ENCODE assay signal across 26 cellular contexts in genomic region chr10:47175181-47176080, GRCh38.
DNase-seq lines count a peak whose midpoint lies in the region; TF ChIP-seq lines count a peak whose summit lies in the region.
"Had no signal": no experiment of that assay in that cellular context is flagged by ENCODE, and none has a peak within 500 bp of the region (broad histone marks: within the 10 kb centered on the region; RNA-seq: fewer than 3 reads in every experiment).

No MANE protein-coding gene starts in this region.

- H2AFZ ChIP-seq in H9 (ENCODE audit: low read length) (no peak overlapping the region), neuronal stem cell (ENCODE audit: low read length) (peak overlapping the region; percentile 65)
- H2AFZ ChIP-seq: GM23338 had no signal

- H3K4me1 ChIP-seq in H9 (ENCODE audit: insufficient read depth, low read length) (no peaks in the 10 kb centered on the region; the same call in 1 of the 2 replicates), ectodermal cell (ENCODE audit: control insufficient read depth, insufficient read depth, low read length) (peaks cover 26% of the 10 kb centered on the region), neuronal stem cell (ENCODE audit: control insufficient read depth in 2 of 2, insufficient read depth in 1 of 2, low read depth in 1 of 2, low read length in 2 of 2) (peaks cover 12 to 21% of the 10 kb centered on the region in 2 donors)
- H3K4me1 ChIP-seq: pancreas, right atrium auricular region, spleen, upper lobe of left lung had no signal

- no peak overlapping the region for H2AK5ac ChIP-seq in H9 (ENCODE audit: insufficient read length, low read length)
- H2AK5ac ChIP-seq in neuronal stem cell (ENCODE audit: low read depth, low read length) = no peak overlapping the region

- H3K4me3 ChIP-seq in ectodermal cell (ENCODE audit: insufficient read depth, low read depth, low read length) (no peak overlapping the region), neuronal stem cell (ENCODE audit: low read length in 2 of 2) (no peak overlapping the region)
- H3K4me3 ChIP-seq: GM23338, K562, pancreas, right atrium auricular region, SK-N-MC, spleen, upper lobe of left lung had no signal

- no peaks in the 10 kb centered on the region for H4K20me1 ChIP-seq in H9 (ENCODE audit: control insufficient read depth, insufficient read depth, insufficient read length)

- H4K8ac ChIP-seq in H9 (replicated peaks; ENCODE audit: insufficient read length, low read depth, low read length) (no peak overlapping the region), neuronal stem cell (ENCODE audit: low read depth, low read length) (no peak overlapping the region)

- no peak overlapping the region for H2BK15ac ChIP-seq in H9 (ENCODE audit: low read depth, low read length)
- no peak overlapping the region for H2BK15ac ChIP-seq in neuronal stem cell (ENCODE audit: low read length)

- H3K9ac ChIP-seq in H9 (ENCODE audit: extremely low read depth, insufficient read length, low read length) (no peak overlapping the region), neuronal stem cell (ENCODE audit: low read depth, low read length, poor library complexity) (no peak overlapping the region)

- TF ChIP-seq CTCF in H9 (conservative IDR thresholded peaks at IDR 0.05) = no peak

- H3K27me3 Mint-ChIP-seq in H9 (ENCODE audit: low read depth) = peaks cover 5% of the 10 kb centered on the region; the same call in 1 of the 2 replicates
- H3K27me3 Mint-ChIP-seq: naive thymus-derived CD8-positive, alpha-beta T cell had no signal

- no peak overlapping the region for H2BK120ac ChIP-seq in H9 (ENCODE audit: low read depth, low read length, poor library complexity, severe bottlenecking)
- H2BK120ac ChIP-seq in neuronal stem cell (ENCODE audit: low read depth, low read length) = no peak overlapping the region

- no peaks in the 10 kb centered on the region for H3K79me2 ChIP-seq in H9 (ENCODE audit: insufficient read depth, low read length)

- H3K23ac ChIP-seq in H9 (ENCODE audit: insufficient read length, low read depth, low read length) = no peak overlapping the region
- H3K23ac ChIP-seq in neuronal stem cell (ENCODE audit: low read depth, low read length, poor library complexity) = no peak overlapping the region

- DNase-seq in H9 (peak; percentile 23), NCI-H524 treated with DMSO at 0.1 percent for 48 hours (lab: John Stamatoyannopoulos, UW) (peak; percentile 48), neuronal stem cell (ENCODE audit: low spot score) (peak; percentile 66), D341Med (ENCODE audit: low spot score) (no peak), cerebellar nuclear complex (lab: John Stamatoyannopoulos, UW) (no peak), NCI-H146 (lab: John Stamatoyannopoulos, UW) (no peak)
- DNase-seq: activated CD4-positive, alpha-beta memory T cell treated with anti-CD3 and anti-CD28 coated beads, Interleukin-2, amount 10 ng/mL, durations not matched to agents 7 days and 5 days; activated CD4-positive, alpha-beta T cell treated with anti-CD3 and anti-CD28 coated beads for 1 hour; activated effector memory CD4-positive, alpha-beta T cell treated with Interleukin-2 at 50 U/mL for 16 hours; activated naive CD8-positive, alpha-beta T cell treated with anti-CD3 and anti-CD28 coated beads, Interleukin-2, amount 10 ng/mL, durations not matched to agents 7 days and 5 days; naive thymus-derived CD8-positive, alpha-beta T cell; NCI-H1105; NCI-H2081; NCI-H345; NCI-H774; OCI-M1; pancreas; spleen had no signal

- H3K36me3 Mint-ChIP-seq in H9 (ENCODE audit: insufficient read depth in 1 of 3, low read depth in 3 of 3) = peaks cover 0 to 11% (median 6%) of the 10 kb centered on the region in 3 experiments; a peak in 4 of 7 replicates
- H3K36me3 Mint-ChIP-seq: activated naive CD8-positive, alpha-beta T cell treated with anti-CD3 and anti-CD28 coated beads, Interleukin-2, amount 10 ng/mL, durations not matched to agents 7 days and 5 days; mesothelial cell of epicardium; naive thymus-derived CD8-positive, alpha-beta T cell had no signal

- H3K9me3 Mint-ChIP-seq in H9 = peaks cover 5 to 10% of the 10 kb centered on the region in 2 experiments; a peak in 4 of 5 replicates
- H3K9me3 Mint-ChIP-seq: activated CD4-positive, alpha-beta memory T cell treated with anti-CD3 and anti-CD28 coated beads, Interleukin-2, amount 10 ng/mL, durations not matched to agents 7 days and 5 days; activated naive CD8-positive, alpha-beta T cell treated with anti-CD3 and anti-CD28 coated beads, Interleukin-2, amount 10 ng/mL, durations not matched to agents 7 days and 5 days had no signal

- WGBS in H9 (ENCODE audit: extremely low coverage, insufficient read length, low lambda C conversion rate) = no CpG with 5 or more reads among the region's 15 CpGs
- 26 to 31% methylated on average over 15 of the region's 15 CpGs for WGBS in ectodermal cell, 2 experiments
- no CpG with 5 or more reads among the region's 15 CpGs for WGBS in neuronal stem cell (ENCODE audit: extremely low coverage in 2 of 2, insufficient read length in 2 of 2, insufficient replicate concordance in 1 of 2), 2 donors

- H3K4ac ChIP-seq in H9 (ENCODE audit: low read depth, low read length) (no peak overlapping the region), neuronal stem cell (ENCODE audit: low read length) (no peak overlapping the region)

- H3K27ac ChIP-seq in H9 (ENCODE audit: insufficient read length, low read depth, low read length) (no peak overlapping the region), ectodermal cell (ENCODE audit: insufficient read depth, low read depth, low read length, poor library complexity, severe bottlenecking) (peak overlapping the region; percentile 19), neuronal stem cell (replicated peaks; ENCODE audit: low read length) (peak overlapping the region; percentile 53)
- H3K27ac ChIP-seq: C4-2B, pancreas, right atrium auricular region, spleen, upper lobe of left lung had no signal

- no peak overlapping the region for H4K5ac ChIP-seq in H9 (ENCODE audit: insufficient read length, low read depth, low read length)

- no peaks in the 10 kb centered on the region for H3K79me1 ChIP-seq in H9 (ENCODE audit: insufficient read depth, low read depth, low read length, poor library complexity, severe bottlenecking)
- H3K79me1 ChIP-seq in neuronal stem cell (ENCODE audit: low read depth, low read length) = no peaks in the 10 kb centered on the region

- no peaks in the 10 kb centered on the region for H3K23me2 ChIP-seq in H9 (ENCODE audit: insufficient read length, low read depth, low read length, poor library complexity, severe bottlenecking)

- H3K4me3 Mint-ChIP-seq in H9 = no peak overlapping the region
- H3K4me3 Mint-ChIP-seq: activated CD4-positive, alpha-beta memory T cell treated with anti-CD3 and anti-CD28 coated beads, Interleukin-2, amount 10 ng/mL, durations not matched to agents 7 days and 5 days; activated naive CD8-positive, alpha-beta T cell treated with anti-CD3 and anti-CD28 coated beads, Interleukin-2, amount 10 ng/mL, durations not matched to agents 7 days and 5 days; GM23338; mesothelial cell of epicardium; naive thymus-derived CD8-positive, alpha-beta T cell had no signal

- H3K4me1 Mint-ChIP-seq in H9 = peaks cover 11 to 12% of the 10 kb centered on the region in 2 experiments
- H3K4me1 Mint-ChIP-seq: activated CD4-positive, alpha-beta memory T cell treated with anti-CD3 and anti-CD28 coated beads, Interleukin-2, amount 10 ng/mL, durations not matched to agents 7 days and 5 days; activated naive CD8-positive, alpha-beta T cell treated with anti-CD3 and anti-CD28 coated beads, Interleukin-2, amount 10 ng/mL, durations not matched to agents 7 days and 5 days had no signal

- H3K14ac ChIP-seq in H9 (ENCODE audit: insufficient read depth, low read length) (no peak overlapping the region; the same call in 1 of the 2 replicates), neuronal stem cell (ENCODE audit: low read length) (no peak overlapping the region)

- H3K4me2 ChIP-seq in H9 (ENCODE audit: insufficient read depth, insufficient read length, low read length) (no peak overlapping the region), neuronal stem cell (ENCODE audit: insufficient read depth, low read length, poor library complexity, severe bottlenecking) (no peak overlapping the region)
- H3K4me2 ChIP-seq: GM23338 had no signal

- H3K18ac ChIP-seq in H9 (ENCODE audit: insufficient read length, low read depth, low read length) = no peak overlapping the region
- H3K18ac ChIP-seq in neuronal stem cell (ENCODE audit: low read length) = peak overlapping the region; percentile 84

- H2BK12ac ChIP-seq in H9 (ENCODE audit: insufficient read length, low read depth, low read length) (no peak overlapping the region), neuronal stem cell (ENCODE audit: low read length) (no peak overlapping the region)

- H3K9me3 ChIP-seq in H9 (ENCODE audit: control insufficient read depth, low read depth, low read length) (no peaks in the 10 kb centered on the region), ectodermal cell (ENCODE audit: control insufficient read depth, low read length) (peaks cover under 1% of the 10 kb centered on the region), neuronal stem cell (replicated peaks in 1 of 2; ENCODE audit: control insufficient read depth in 2 of 2, insufficient read depth in 1 of 2, low read depth in 1 of 2, low read length in 2 of 2) (no peaks in the 10 kb centered on the region)
- H3K9me3 ChIP-seq: pancreas, right atrium auricular region, upper lobe of left lung had no signal

- H2BK5ac ChIP-seq in H9 (ENCODE audit: insufficient read length, low read length) (no peak overlapping the region), neuronal stem cell (ENCODE audit: low read length) (no peak overlapping the region)

- H3K36me3 ChIP-seq in ectodermal cell (ENCODE audit: control insufficient read depth, insufficient read depth, low read length) (no peaks in the 10 kb centered on the region), neuronal stem cell (replicated peaks in 1 of 2; ENCODE audit: control insufficient read depth in 2 of 2, insufficient read depth in 2 of 2, low read length in 2 of 2) (no peaks in the 10 kb centered on the region)
- H3K36me3 ChIP-seq: pancreas, right atrium auricular region, spleen, upper lobe of left lung had no signal

- H2BK20ac ChIP-seq in H9 (ENCODE audit: low read depth, low read length, poor library complexity, severe bottlenecking) = no peak overlapping the region

- no peak overlapping the region for H3K27ac Mint-ChIP-seq in H9
- H3K27ac Mint-ChIP-seq: activated CD4-positive, alpha-beta memory T cell treated with anti-CD3 and anti-CD28 coated beads, Interleukin-2, amount 10 ng/mL, durations not matched to agents 7 days and 5 days; activated naive CD8-positive, alpha-beta T cell treated with anti-CD3 and anti-CD28 coated beads, Interleukin-2, amount 10 ng/mL, durations not matched to agents 7 days and 5 days; GM23338; naive thymus-derived CD8-positive, alpha-beta T cell had no signal

- H4K91ac ChIP-seq in H9 (ENCODE audit: insufficient read length, low read depth, low read length) (no peak overlapping the region), neuronal stem cell (ENCODE audit: low read depth, low read length, poor library complexity) (no peak overlapping the region)

- H3K27me3 ChIP-seq in H9 (ENCODE audit: insufficient read depth, low read length) (no peaks in the 10 kb centered on the region), ectodermal cell (ENCODE audit: control insufficient read depth, insufficient read depth, low read length, poor library complexity, severe bottlenecking) (no peaks in the 10 kb centered on the region), neuronal stem cell (ENCODE audit: control insufficient read depth in 3 of 3, insufficient read depth in 3 of 3, low read depth in 1 of 3, low read length in 3 of 3) (no peaks in the 10 kb centered on the region)
- H3K27me3 ChIP-seq: pancreas, right atrium auricular region, spleen, upper lobe of left lung had no signal

- no peak overlapping the region for H3K56ac ChIP-seq in H9 (ENCODE audit: insufficient read length, low read depth, low read length)

- no peak overlapping the region for H3T11ph ChIP-seq in H9 (ENCODE audit: low read length)

Comparison
In these comparisons a context has a peak if more than half of its experiments do, and no peak if none do; other contexts are left out.
1. DNase-seq: peak in H9 (single experiment), NCI-H524 treated with DMSO at 0.1 percent for 48 hours (single experiment) and neuronal stem cell (single experiment); none in D341Med (single experiment), cerebellar nuclear complex (0 of 2) and NCI-H146 (single experiment).